27 cellular contexts compared by ENCODE assay signal in genomic region chrX:84467898-84468297, GRCh38.
"Had no signal": no experiment of that assay in that cellular context is flagged by ENCODE, and none has a peak within 500 bp of the region (broad histone marks: within the 10 kb centered on the region; RNA-seq: fewer than 3 reads in every experiment).

No MANE protein-coding gene starts in this region.

- ATAC-seq: naive thymus-derived CD8-positive, alpha-beta T cell; natural killer cell treated with Interleukin-12 subunit alpha and Interleukin-12 subunit beta and Interleukin-15 and Interleukin-18, amount 100 ng/mL, for 72 hours; pancreas; psoas muscle; right cardiac atrium; stimulated activated effector memory CD8-positive, alpha-beta T cell treated with anti-CD3 and anti-CD28 coated beads, Interleukin-12 subunit alpha, Interleukin-12 subunit beta, amount 100 ng/mL, for 72 hours; stimulated activated naive B cell treated with anti-CD40 and anti-IgM and Interleukin-4, amounts not matched to agents 10 μg/mL and 1 μg/mL and 100 μg/mL, for 72 hours had no signal

- DNase-seq: naive thymus-derived CD8-positive, alpha-beta T cell; nephron progenitor cell; nucleus accumbens; pancreas; psoas muscle; right cardiac atrium; right lobe of liver; sigmoid colon; small intestine; stimulated activated CD4-positive, alpha-beta T cell treated with anti-CD3 and anti-CD28 coated beads, Interleukin-15, amount 100 ng/mL, for 24 hours; stimulated activated CD4-positive, alpha-beta T cell treated with anti-CD3 and anti-CD28 coated beads, Interleukin-2, amount 100 ng/mL, for 24 hours; stimulated activated CD4-positive, alpha-beta T cell treated with anti-CD3 and anti-CD28 coated beads, Interleukin-2, amount 100 ng/mL, for 48 hours; stimulated activated CD4-positive, alpha-beta T cell treated with anti-CD3 and anti-CD28 coated beads, Interleukin-4, amount 100 ng/mL, for 24 hours; stimulated activated naive B cell treated with anti-CD40 and anti-IgM and Interleukin-4, amounts not matched to agents 10 μg/mL and 1 μg/mL and 100 μg/mL, for 72 hours; stimulated activated naive CD4-positive, alpha-beta T cell treated with Interleukin-2 at 50 U/mL for 16 hours; stomach; thyroid gland; trophoblast cell; upper lobe of left lung had no signal

- H3K4me3 ChIP-seq: pancreas, psoas muscle, right lobe of liver, sigmoid colon, stomach, thoracic aorta, thyroid gland, tibial nerve, upper lobe of left lung, vagina had no signal

- H3K9me3 ChIP-seq: neutrophil, pancreas, psoas muscle, right lobe of liver, sigmoid colon, thoracic aorta, thyroid gland, tibial nerve, upper lobe of left lung, vagina had no signal

- H3K27me3 ChIP-seq: neutrophil, right lobe of liver, sigmoid colon, stomach, thyroid gland, tibial nerve, upper lobe of left lung, vagina had no signal

- H3K36me3 Mint-ChIP-seq: natural killer cell treated with Interleukin-12 subunit alpha and Interleukin-12 subunit beta and Interleukin-15 and Interleukin-18, amount 100 ng/mL, for 72 hours; stimulated activated effector memory CD8-positive, alpha-beta T cell treated with anti-CD3 and anti-CD28 coated beads, Interleukin-12 subunit alpha, Interleukin-12 subunit beta, amount 100 ng/mL, for 72 hours had no signal

- H3K27ac ChIP-seq: neutrophil, pancreas, psoas muscle, right lobe of liver, sigmoid colon, stomach, thoracic aorta, thyroid gland, tibial nerve, upper lobe of left lung, vagina had no signal

- H3K27me3 Mint-ChIP-seq: naive thymus-derived CD8-positive, alpha-beta T cell; natural killer cell treated with Interleukin-12 subunit alpha and Interleukin-12 subunit beta and Interleukin-15 and Interleukin-18, amount 100 ng/mL, for 72 hours; stimulated activated naive B cell treated with anti-CD40 and anti-IgM and Interleukin-4, amounts not matched to agents 10 μg/mL and 1 μg/mL and 100 μg/mL, for 72 hours; stimulated activated naive CD8-positive, alpha-beta T cell treated with anti-CD3 and anti-CD28 coated beads, Interleukin-15, Interleukin-2, amounts not matched to agents 100 ng/mL and 50 ng/mL, for 24 hours had no signal

- H3K4me1 Mint-ChIP-seq: naive thymus-derived CD8-positive, alpha-beta T cell; nephron progenitor cell; stimulated activated effector memory CD8-positive, alpha-beta T cell treated with anti-CD3 and anti-CD28 coated beads, Interleukin-12 subunit alpha, Interleukin-12 subunit beta, amount 100 ng/mL, for 72 hours; stimulated activated naive B cell treated with anti-CD40 and anti-IgM and Interleukin-4, amounts not matched to agents 10 μg/mL and 1 μg/mL and 100 μg/mL, for 72 hours had no signal

- H3K9me3 Mint-ChIP-seq: stimulated activated naive CD8-positive, alpha-beta T cell treated with anti-CD3 and anti-CD28 coated beads, Interleukin-15, Interleukin-2, amounts not matched to agents 100 ng/mL and 50 ng/mL, for 24 hours had no signal

- H3K4me1 ChIP-seq: pancreas, psoas muscle, right lobe of liver, sigmoid colon, stomach, thyroid gland, tibial nerve, upper lobe of left lung, vagina had no signal

- H3K27ac Mint-ChIP-seq: naive thymus-derived CD8-positive, alpha-beta T cell; natural killer cell treated with Interleukin-12 subunit alpha and Interleukin-12 subunit beta and Interleukin-15 and Interleukin-18, amount 100 ng/mL, for 72 hours; nephron progenitor cell; stimulated activated effector memory CD8-positive, alpha-beta T cell treated with anti-CD3 and anti-CD28 coated beads, Interleukin-12 subunit alpha, Interleukin-12 subunit beta, amount 100 ng/mL, for 72 hours; stimulated activated naive B cell treated with anti-CD40 and anti-IgM and Interleukin-4, amounts not matched to agents 10 μg/mL and 1 μg/mL and 100 μg/mL, for 72 hours; stimulated activated naive CD8-positive, alpha-beta T cell treated with anti-CD3 and anti-CD28 coated beads, Interleukin-15, Interleukin-2, amounts not matched to agents 100 ng/mL and 50 ng/mL, for 24 hours had no signal

- H3K4me3 Mint-ChIP-seq: naive thymus-derived CD8-positive, alpha-beta T cell; natural killer cell treated with Interleukin-12 subunit alpha and Interleukin-12 subunit beta and Interleukin-15 and Interleukin-18, amount 100 ng/mL, for 72 hours; nephron progenitor cell; neural crest cell; stimulated activated effector memory CD8-positive, alpha-beta T cell treated with anti-CD3 and anti-CD28 coated beads, Interleukin-12 subunit alpha, Interleukin-12 subunit beta, amount 100 ng/mL, for 72 hours; stimulated activated naive B cell treated with anti-CD40 and anti-IgM and Interleukin-4, amounts not matched to agents 10 μg/mL and 1 μg/mL and 100 μg/mL, for 72 hours; stimulated activated naive CD8-positive, alpha-beta T cell treated with anti-CD3 and anti-CD28 coated beads, Interleukin-15, Interleukin-2, amounts not matched to agents 100 ng/mL and 50 ng/mL, for 24 hours had no signal

- H3K36me3 ChIP-seq: neutrophil, pancreas, right lobe of liver, sigmoid colon, thoracic aorta, thyroid gland, upper lobe of left lung, vagina had no signal
